ENCODE assay signal across 1 cellular context in genomic region chr17:27573971-27574525, GRCh38.
A peak's percentile ranks its signal among the peaks of the same experiment; 100 is the strongest.
TF ChIP-seq lines count a peak whose summit lies in the region.

No MANE protein-coding gene starts in this region.

TF ChIP-seq in HepG2, 621 proteins besides CTCF, POLR2A, EP300 and RAD21 (continued from another document):
- TF ChIP-seq PRDM4 (CRISPR knock-in tag; IDR thresholded peaks at IDR 0.05; ENCODE audit: borderline replicate concordance) (no peak), ARID4A (CRISPR knock-in tag; IDR thresholded peaks at IDR 0.05; ENCODE audit: borderline replicate concordance) (no peak), MAFK (conservative IDR thresholded peaks at IDR 0.05 in 1 of 2, IDR thresholded peaks at IDR 0.05 in 1 of 2; ENCODE audit: low read length in 2 of 2) (peak; percentile 95 to 96)
